11 cellular contexts compared by ENCODE assay signal in the genomic region with DNA sequence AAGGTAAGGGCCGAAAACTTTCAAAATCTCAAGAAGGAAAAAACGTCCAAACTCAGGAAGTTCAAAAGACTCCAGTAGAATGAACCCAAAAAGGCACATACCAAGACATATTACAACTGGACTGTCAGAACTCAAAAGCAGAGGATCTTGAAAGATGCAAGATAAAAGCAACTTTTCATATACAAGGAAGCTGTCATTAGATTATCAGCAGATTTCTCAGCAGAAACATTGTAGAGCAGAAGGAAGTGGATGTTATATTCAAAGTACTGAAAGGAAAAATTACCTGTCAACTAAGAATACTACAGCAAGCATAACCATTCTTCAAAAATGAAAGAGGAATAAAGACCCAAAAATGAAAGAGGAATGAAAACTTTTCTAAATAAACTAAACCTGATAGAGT.
"Had no signal": no experiment of that assay in that cellular context is flagged by ENCODE, and none has a peak within 500 bp of the region (broad histone marks: within the 10 kb centered on the region; RNA-seq: fewer than 3 reads in every experiment).

No MANE protein-coding gene starts in this region.

- DNase-seq: GM23248, GOT3, H7, H9, HCEC 1CT, HFFc6 had no signal

- H3K4me1 Mint-ChIP-seq: GM23338 had no signal

- FAIRE-seq: H1, H54 had no signal

- H3K9ac ChIP-seq: GM23248 had no signal

- H3K4me3 Mint-ChIP-seq: GM23338, H9, HFFc6 had no signal

- H3K36me3 ChIP-seq: HAP-1 had no signal

- H3K4me3 ChIP-seq: GM23248, GM23338, HAP-1 had no signal

- ATAC-seq: GM23338, HCT116 had no signal

- H3K27ac ChIP-seq: GM23248 had no signal

- H3K4me2 ChIP-seq: GM23338 had no signal

- H3K27ac Mint-ChIP-seq: GM23338, H9, HFFc6 had no signal

- H2AFZ ChIP-seq: GM23248, GM23338 had no signal
